Comparison of ENCODE assay signal across 9 cellular contexts in genomic region chrX:24168807-24169206, GRCh38. TPM values are rescaled to one million over a fixed set of nuclear protein-coding genes. Genes with fewer than 3 reads are reported as not detected.
DNase-seq lines count a peak whose midpoint lies in the region; ATAC-seq and TF ChIP-seq lines count a peak whose summit lies in the region.
"Had no signal": no experiment of that assay in that cellular context is flagged by ENCODE, and none has a peak within 500 bp of the region (broad histone marks: within the 10 kb centered on the region; RNA-seq: fewer than 3 reads in every experiment).

No MANE protein-coding gene starts in this region.

- ATAC-seq in GM18520 (IDR thresholded peaks at IDR 0.05; ENCODE audit: unreplicated experiment) (peak; percentile 59), GM21619 (IDR thresholded peaks at IDR 0.05; ENCODE audit: unreplicated experiment) (peak; percentile 75), HG03442 (IDR thresholded peaks at IDR 0.05; ENCODE audit: unreplicated experiment) (peak; percentile 76)

- H3K27me3 Mint-ChIP-seq in type B pancreatic cell, result no peaks in the 10 kb centered on the region

- no peaks in the 10 kb centered on the region for H3K79me1 ChIP-seq in mesenchymal stem cell (replicated peaks; ENCODE audit: low read length, poor library complexity, severe bottlenecking)

- H3K27ac ChIP-seq in mesenchymal stem cell (ENCODE audit: low read length, poor library complexity, severe bottlenecking), result no peak overlapping the region
- no peak overlapping the region for H3K27ac ChIP-seq in esophagus squamous epithelium
- H3K27ac ChIP-seq: coronary artery had no signal

- H3K4me2 ChIP-seq in mesenchymal stem cell (ENCODE audit: low read length, poor library complexity, severe bottlenecking), result no peak overlapping the region

- H2BK5ac ChIP-seq in mesenchymal stem cell (ENCODE audit: low read depth, low read length, poor library complexity, severe bottlenecking), result no peak overlapping the region

- H2BK15ac ChIP-seq in mesenchymal stem cell (ENCODE audit: low read depth, poor library complexity, severe bottlenecking), result no peak overlapping the region

- peak overlapping the region in 1 of 2 experiments; percentile 9 for H3K4me3 ChIP-seq in mesenchymal stem cell (ENCODE audit: insufficient read depth in 1 of 2, low read depth in 1 of 2, low read length in 2 of 2)
- H3K4me3 ChIP-seq in esophagus squamous epithelium, result no peak overlapping the region
- H3K4me3 ChIP-seq: coronary artery had no signal

- H3K4ac ChIP-seq in mesenchymal stem cell (ENCODE audit: low read depth in 1 of 2, low read length in 2 of 2), result no peak overlapping the region

- H4K8ac ChIP-seq in mesenchymal stem cell (ENCODE audit: low read length), result no peak overlapping the region

- peaks cover 36% of the 10 kb centered on the region for H3K36me3 Mint-ChIP-seq in type B pancreatic cell

- no peak overlapping the region for H2BK12ac ChIP-seq in mesenchymal stem cell (ENCODE audit: low read length in 2 of 2)

- no peak overlapping the region for H3K23ac ChIP-seq in mesenchymal stem cell (ENCODE audit: low read length in 2 of 2)

- H3K27me3 ChIP-seq in mesenchymal stem cell (ENCODE audit: control insufficient read depth in 1 of 2, insufficient read depth in 1 of 2, low read length in 2 of 2) (no peaks in the 10 kb centered on the region), esophagus squamous epithelium (no peaks in the 10 kb centered on the region)

- H3K36me3 ChIP-seq in mesenchymal stem cell (ENCODE audit: control insufficient read depth in 1 of 2, insufficient read depth in 2 of 2, low read depth in 1 of 2, low read length in 2 of 2) (peaks cover 4 to 31% of the 10 kb centered on the region in 2 experiments), esophagus squamous epithelium (peaks cover 0 to 14% (median under 1%) of the 10 kb centered on the region in 3 donors)

- H2AFZ ChIP-seq in mesenchymal stem cell (ENCODE audit: low read depth, low read length), result no peak overlapping the region

- intact Hi-C loops in esophagus squamous epithelium (cut with DNase I), result no loop called here

- no peak for TF ChIP-seq POLR2A in esophagus squamous epithelium (IDR thresholded peaks at IDR 0.05)

- H3K4me3 Mint-ChIP-seq in type B pancreatic cell, result no peak overlapping the region

- H3K9me3 ChIP-seq in mesenchymal stem cell (ENCODE audit: control insufficient read depth, low read length) (no peaks in the 10 kb centered on the region), esophagus squamous epithelium (no peaks in the 10 kb centered on the region)

- WGBS in mesenchymal stem cell, result 98% methylated on average over 3 of the region's 5 CpGs
- 60 to 67% methylated on average over 5 of the region's 5 CpGs for WGBS in esophagus squamous epithelium, 2 donors

- H3K4me1 ChIP-seq in mesenchymal stem cell (ENCODE audit: control insufficient read depth, insufficient read depth, low read depth, low read length), result no peaks in the 10 kb centered on the region
- peaks cover 8 to 45% (median 18%) of the 10 kb centered on the region in 3 donors for H3K4me1 ChIP-seq in esophagus squamous epithelium

- H3K4me1 Mint-ChIP-seq in type B pancreatic cell (ENCODE audit: unreplicated experiment), result peaks cover 29% of the 10 kb centered on the region

- TF ChIP-seq CTCF in type B pancreatic cell (conservative IDR thresholded peaks at IDR 0.05), result no peak
- TF ChIP-seq CTCF in esophagus squamous epithelium (IDR thresholded peaks at IDR 0.05), result no peak

- no peak overlapping the region for H3K18ac ChIP-seq in mesenchymal stem cell (ENCODE audit: low read depth in 1 of 2, low read length in 2 of 2)

- no peak overlapping the region for H3K27ac Mint-ChIP-seq in type B pancreatic cell

- no peaks in the 10 kb centered on the region for H3K9me3 Mint-ChIP-seq in type B pancreatic cell

- no peak for DNase-seq in mesenchymal stem cell
- DNase-seq in activated gamma-delta T cell (lab: John Stamatoyannopoulos, UW), result no peak
- no peak for DNase-seq in type B pancreatic cell (ENCODE audit: extremely low spot score, unreplicated experiment)
- no peak for DNase-seq in NK-92 (lab: John Stamatoyannopoulos, UW; ENCODE audit: unreplicated experiment)
- no peak for DNase-seq in esophagus squamous epithelium (lab: John Stamatoyannopoulos, UW)

- H2AK5ac ChIP-seq in mesenchymal stem cell (ENCODE audit: low read length, severe bottlenecking), result no peak overlapping the region

- H3K9ac ChIP-seq in mesenchymal stem cell (ENCODE audit: low read length), result peak overlapping the region; percentile 13

- no peak overlapping the region for H4K91ac ChIP-seq in mesenchymal stem cell (ENCODE audit: low read length)

- H3K14ac ChIP-seq in mesenchymal stem cell (ENCODE audit: low read length in 2 of 2), result no peak overlapping the region

- no peak overlapping the region for H2BK120ac ChIP-seq in mesenchymal stem cell (ENCODE audit: low read depth, low read length)

RNA-seq across cellular contexts. Expression of gene ZFX, which starts 19.3 kb away (rescaled TPM):
- 8.4 TPM for polyA plus RNA-seq in mesenchymal stem cell (2013, experiment 1 of 2)
- polyA plus RNA-seq in mesenchymal stem cell (2013, experiment 2 of 2), result 8.1 TPM
- total RNA-seq in type B pancreatic cell (ENCODE audit: low replicate concordance) (68.8 and 79.7 TPM in 2 replicates), esophagus squamous epithelium (10 to 100 TPM; 19.2 to 88.0 (median 49.5) TPM)
